1 cellular context compared by ENCODE assay signal in genomic region chr2:46362667-46363012, GRCh38.
TF ChIP-seq lines count a peak whose summit lies in the region.

No MANE protein-coding gene starts in this region.

TF ChIP-seq in IMR-90, 13 proteins besides CTCF, POLR2A, EP300 and RAD21:
- TF ChIP-seq MAFK (IDR thresholded peaks at IDR 0.05; ENCODE audit: low read depth, low read length) (no peak), NFE2L2 (IDR thresholded peaks at IDR 0.05; ENCODE audit: low read depth, low read length) (no peak), BHLHE40 (IDR thresholded peaks at IDR 0.05; ENCODE audit: low read depth, low read length) (no peak), CHD1 (IDR thresholded peaks at IDR 0.05; ENCODE audit: low read depth, low read length) (no peak), MXI1 (IDR thresholded peaks at IDR 0.05; ENCODE audit: borderline replicate concordance, low read depth, low read length) (no peak), CEBPB (IDR thresholded peaks at IDR 0.05; ENCODE audit: low read depth, low read length) (no peak), SMC3 (IDR thresholded peaks at IDR 0.05; ENCODE audit: low read depth, low read length) (no peak), MAZ (IDR thresholded peaks at IDR 0.05; ENCODE audit: borderline replicate concordance, low read depth, low read length) (no peak), RFX5 (IDR thresholded peaks at IDR 0.05; ENCODE audit: low read depth, low read length) (no peak), RCOR1 (IDR thresholded peaks at IDR 0.05; ENCODE audit: insufficient replicate concordance, low read length) (no peak), ELK1 (IDR thresholded peaks at IDR 0.05; ENCODE audit: borderline replicate concordance, low read depth, low read length) (no peak), USF2 (IDR thresholded peaks at IDR 0.05; ENCODE audit: low read depth, low read length) (no peak), FOS (IDR thresholded peaks at IDR 0.05; ENCODE audit: low read depth, low read length) (no peak)
